Comparison of ENCODE assay signal across 8 cellular contexts in the genomic region with DNA sequence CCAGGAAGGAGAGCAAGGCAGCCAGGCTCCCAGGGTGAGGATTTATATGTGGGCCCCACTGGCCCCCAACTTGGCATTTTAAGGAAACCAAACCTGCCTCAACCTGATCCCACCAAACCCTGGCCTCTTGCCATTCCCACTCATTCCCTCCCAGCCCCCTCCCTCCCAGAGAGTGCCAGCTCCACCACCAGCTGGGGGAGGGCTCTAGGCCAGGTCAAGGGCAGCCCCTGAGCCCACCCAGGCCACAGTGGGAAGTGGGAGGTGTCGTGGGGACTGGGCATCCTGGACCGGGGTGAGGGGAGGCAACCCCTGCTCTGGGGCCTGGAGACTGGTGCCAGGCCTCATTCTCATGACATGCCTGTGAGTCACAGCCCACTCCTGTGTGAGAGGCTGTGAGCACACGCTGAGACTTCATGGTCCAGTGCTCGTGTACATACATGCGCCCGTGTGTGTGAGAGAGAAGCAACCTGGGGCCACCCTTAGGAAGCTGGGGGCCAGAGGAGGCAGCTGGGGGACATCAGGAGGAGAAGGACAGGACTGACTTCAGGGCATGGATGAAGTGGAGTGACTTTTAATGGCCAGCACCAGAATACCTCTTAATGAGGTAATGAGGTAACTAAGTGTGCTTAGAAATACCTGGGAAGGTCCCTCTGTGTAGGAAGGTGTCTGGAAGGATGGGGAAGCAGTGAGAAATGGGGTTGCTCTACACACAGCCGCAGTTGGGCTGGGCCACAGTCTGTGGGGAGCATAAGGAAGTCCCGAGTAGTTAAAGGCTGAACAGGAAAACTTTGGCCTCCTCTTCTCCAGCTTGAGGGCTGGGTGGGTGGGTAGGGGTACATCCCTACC. TPM values are rescaled to one million over a fixed set of nuclear protein-coding genes. Genes with fewer than 3 reads are reported as not detected.
DNase-seq lines count a peak whose midpoint lies in the region; ATAC-seq, FAIRE-seq and TF ChIP-seq lines count a peak whose summit lies in the region.

A gene (minus strand): TSS at position 316 of the 846 bp plus-strand sequence. CDS start 1,967 bp downstream, outside the sequence.

- no peak for TF ChIP-seq RAD21 in K562 (CRISPR knock-in tag; conservative IDR thresholded peaks at IDR 0.05 in 1 of 2, IDR thresholded peaks at IDR 0.05 in 1 of 2)

- H2AFZ ChIP-seq in K562 (ENCODE audit: low read depth, low read length) = peak within 1 kb of the TSS; percentile 91

- no peaks in the 10 kb centered on the region for H4K20me1 ChIP-seq in K562 (replicated peaks; ENCODE audit: control insufficient read depth, insufficient read depth, low read length)

- peak within 1 kb of the TSS; percentile 95 for H3K27ac ChIP-seq in K562 (ENCODE audit: extremely low read depth, low read depth, low read length)

- H3K4me3 ChIP-seq in K562 = no peak within 1 kb of the TSS

- no peaks in the 10 kb centered on the region for H3K9me3 ChIP-seq in K562 (replicated peaks; ENCODE audit: control insufficient read depth, insufficient read depth, low read depth, low read length)

- no TSS peak for BruUV-seq in K562 (replicated peaks; lab: Mats Ljungman, UMichigan)

- intact Hi-C loops in K562 (cut with micrococcal nuclease) = loop anchor here (5.0 kb wide), 1 partner anchor 182 kb away; no protein-coding TSS in a partner anchor

- peak within 1 kb of the TSS; percentile 62 for H3K4me2 ChIP-seq in K562 (ENCODE audit: insufficient read depth, low read length)

- ATAC-seq in K562 = peak; percentile 31

- no peaks in the 10 kb centered on the region for H3K79me2 ChIP-seq in K562 (ENCODE audit: control insufficient read depth, insufficient read depth, low read length)

- H3K36me3 ChIP-seq in K562 (ENCODE audit: control insufficient read depth, insufficient read depth, low read length) = no peaks in the 10 kb centered on the region

- in situ Hi-C loops in K562 (cut with MboI) = loop anchor here (5.0 to 10.0 kb wide), 2 partner anchors 33 to 51 kb away; no protein-coding TSS in a partner anchor

- peak; percentile 42 for FAIRE-seq in K562 (lab: Jason Lieb, UNC)

- WGBS in K562 (ENCODE audit: insufficient coverage, low coverage, missing lambda C conversion rate) = 57% methylated on average over 8 of the region's 8 CpGs

- H3K4me1 ChIP-seq in K562 (replicated peaks in 1 of 2; ENCODE audit: control insufficient read depth in 2 of 2, insufficient read depth in 2 of 2, low read length in 2 of 2) = peaks cover 35 to 38% of the 10 kb centered on the region in 2 experiments

- peak within 1 kb of the TSS; percentile 60 to 89; a peak in 3 of 4 replicates for H3K9ac ChIP-seq in K562 (ENCODE audit: insufficient read depth in 1 of 2, low read depth in 2 of 2, low read length in 2 of 2)

- TF ChIP-seq CTCF in K562 (IDR thresholded peaks at IDR 0.05 in 2 of 3, conservative IDR thresholded peaks at IDR 0.05 in 1 of 3; ENCODE audit: insufficient read depth in 2 of 3, low read depth in 1 of 3, low read length in 3 of 3) = no peak

- POLR2A ChIA-PET in K562 (lab: Yijun Ruan, JAX) = interaction anchor here (1.0 to 1.2 kb wide), 3 partner anchors 37 to 63 kb away, joined by 3 to 4 read pairs (median 3); a partner anchor contains a TSS

- no peak for TF ChIP-seq POLR2A in K562 (conservative IDR thresholded peaks at IDR 0.05)

- CTCF ChIA-PET in K562 (lab: Yijun Ruan, JAX; ENCODE audit: low intra/inter-chr PET ratio) = interaction anchor here (5.0 kb wide), 1 partner anchor 55 kb away, joined by 58 read pairs; no protein-coding TSS in a partner anchor

- H3K27me3 ChIP-seq in K562 (ENCODE audit: control insufficient read depth in 2 of 2, insufficient read depth in 2 of 2, low read length in 2 of 2) = no peaks in the 10 kb centered on the region

- H3K9me1 ChIP-seq in K562 (ENCODE audit: control insufficient read depth, insufficient read depth, low read length) = peaks cover 9% of the 10 kb centered on the region

- DNase-seq in GDM1 (lab: John Stamatoyannopoulos, UW) = peak; percentile 60
- peak; percentile 89 for DNase-seq in HS-5 (ENCODE audit: low read depth)
- DNase-seq in SW 1271 (lab: John Stamatoyannopoulos, UW) = peak; percentile 17 to 43
- peak in 1 of 4 experiments; percentile 35 for DNase-seq in K562 (ENCODE audit: extremely low read depth in 1 of 4, low spot score in 3 of 4)
- DNase-seq in kidney glomerular epithelial cell (lab: John Stamatoyannopoulos, UW) = peak; percentile 92
- peak; percentile 61 to 66 for DNase-seq in stimulated activated CD4-positive, alpha-beta T cell treated with anti-CD3 and anti-CD28 coated beads, Interleukin-2, amount 100 ng/mL, for 24 hours
- DNase-seq in NCI-H2227 (lab: John Stamatoyannopoulos, UW; ENCODE audit: unreplicated experiment) = no peak
- DNase-seq in effector CD4-positive, alpha-beta T cell = no peak

- TF ChIP-seq EP300 in K562 (IDR thresholded peaks at IDR 0.05; ENCODE audit: low read length) = no peak

TF ChIP-seq in K562, 482 proteins besides CTCF, POLR2A, EP300 and RAD21 (continues in another document):
- TF ChIP-seq SAFB (IDR thresholded peaks at IDR 0.05; ENCODE audit: borderline replicate concordance, low read depth, low read length) (no peak), NFRKB (IDR thresholded peaks at IDR 0.05; ENCODE audit: low read depth) (peak; percentile 33), MYNN (IDR thresholded peaks at IDR 0.05) (no peak), MYNN (CRISPR knock-in tag; IDR thresholded peaks at IDR 0.05) (no peak), SMAD3 (CRISPR knock-in tag; conservative IDR thresholded peaks at IDR 0.05) (0 out of 2 replicates have a peak, but pooled peaks have one; percentile 44), ATF7 (IDR thresholded peaks at IDR 0.05) (no peak), DMBX1 (CRISPR knock-in tag; IDR thresholded peaks at IDR 0.05; ENCODE audit: borderline replicate concordance) (peak; percentile 19; the same call in 1 of the 2 replicates), NFXL1 (CRISPR knock-in tag; IDR thresholded peaks at IDR 0.05) (0 out of 2 replicates have a peak, but pooled peaks have one; percentile 51), PTTG1 (tag; IDR thresholded peaks at IDR 0.05; ENCODE audit: low read depth) (0 out of 2 replicates have a peak, but pooled peaks have one; percentile 25), HCFC1 (IDR thresholded peaks at IDR 0.05; ENCODE audit: low read depth, low read length) (no peak)
- TF ChIP-seq, protein P1, sequence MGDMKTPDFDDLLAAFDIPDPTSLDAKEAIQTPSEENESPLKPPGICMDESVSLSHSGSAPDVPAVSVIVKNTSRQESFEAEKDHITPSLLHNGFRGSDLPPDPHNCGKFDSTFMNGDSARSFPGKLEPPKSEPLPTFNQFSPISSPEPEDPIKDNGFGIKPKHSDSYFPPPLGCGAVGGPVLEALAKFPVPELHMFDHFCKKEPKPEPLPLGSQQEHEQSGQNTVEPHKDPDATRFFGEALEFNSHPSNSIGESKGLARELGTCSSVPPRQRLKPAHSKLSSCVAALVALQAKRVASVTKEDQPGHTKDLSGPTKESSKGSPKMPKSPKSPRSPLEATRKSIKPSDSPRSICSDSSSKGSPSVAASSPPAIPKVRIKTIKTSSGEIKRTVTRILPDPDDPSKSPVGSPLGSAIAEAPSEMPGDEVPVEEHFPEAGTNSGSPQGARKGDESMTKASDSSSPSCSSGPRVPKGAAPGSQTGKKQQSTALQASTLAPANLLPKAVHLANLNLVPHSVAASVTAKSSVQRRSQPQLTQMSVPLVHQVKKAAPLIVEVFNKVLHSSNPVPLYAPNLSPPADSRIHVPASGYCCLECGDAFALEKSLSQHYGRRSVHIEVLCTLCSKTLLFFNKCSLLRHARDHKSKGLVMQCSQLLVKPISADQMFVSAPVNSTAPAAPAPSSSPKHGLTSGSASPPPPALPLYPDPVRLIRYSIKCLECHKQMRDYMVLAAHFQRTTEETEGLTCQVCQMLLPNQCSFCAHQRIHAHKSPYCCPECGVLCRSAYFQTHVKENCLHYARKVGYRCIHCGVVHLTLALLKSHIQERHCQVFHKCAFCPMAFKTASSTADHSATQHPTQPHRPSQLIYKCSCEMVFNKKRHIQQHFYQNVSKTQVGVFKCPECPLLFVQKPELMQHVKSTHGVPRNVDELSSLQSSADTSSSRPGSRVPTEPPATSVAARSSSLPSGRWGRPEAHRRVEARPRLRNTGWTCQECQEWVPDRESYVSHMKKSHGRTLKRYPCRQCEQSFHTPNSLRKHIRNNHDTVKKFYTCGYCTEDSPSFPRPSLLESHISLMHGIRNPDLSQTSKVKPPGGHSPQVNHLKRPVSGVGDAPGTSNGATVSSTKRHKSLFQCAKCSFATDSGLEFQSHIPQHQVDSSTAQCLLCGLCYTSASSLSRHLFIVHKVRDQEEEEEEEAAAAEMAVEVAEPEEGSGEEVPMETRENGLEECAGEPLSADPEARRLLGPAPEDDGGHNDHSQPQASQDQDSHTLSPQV (IDR thresholded peaks at IDR 0.05) = peak; percentile 75

RNA-seq across cellular contexts. Expression of the gene that starts here (rescaled TPM):
- not detected in 2 replicates for total RNA-seq in K562 (2011; cell fraction: chromatin; rRNA removed; ENCODE audit: low replicate concordance)
- not detected in 2 replicates for total RNA-seq in K562 (2011; cell fraction: nucleolus; rRNA removed)
- not detected in 2 replicates for total RNA-seq in K562 (2011; cell fraction: nucleoplasm; rRNA removed)
- total RNA-seq in K562 (2014; rRNA removed) (not detected in 2 replicates), K562 (2014; rRNA removed; fragmentation: Illumina TruSeq; extraction: Trizol) (not detected in 2 replicates), K562 (2015; rRNA removed; fragmentation: Illumina TruSeq; extraction: Trizol) (0.49 TPM in 1 of 2 replicates, not detected in the other), K562 (2021) (0.40 and 1.3 TPM in 2 replicates)
- polyA plus RNA-seq in K562 (2011; rRNA removed) (0.65 TPM in 1 of 2 replicates, not detected in the other), K562 (2014; fragmentation: Illumina TruSeq; extraction: Trizol) (0.86 TPM in 1 of 2 replicates, not detected in the other), K562 (2014; fragmentation: Nextera tagmentation; extraction: Ambion mirVana) (under 1 TPM; 0.28 to 0.46 TPM), K562 (2014; rRNA removed) (0.38 and 0.44 TPM in 2 replicates)
- polyA plus RNA-seq in K562 (2011; cell fraction: cytosol; rRNA removed) = 0.34 TPM in 1 of 2 replicates, not detected in the other
- 0.28 TPM in 1 of 2 replicates, not detected in the other for polyA plus RNA-seq in K562 (2011; cell fraction: nucleus; rRNA removed)
- polyA plus RNA-seq in K562 (2012) = 0.22 and 0.23 TPM in 2 replicates
- not detected in 2 replicates for polyA minus RNA-seq in K562 (2011; rRNA and poly(A)+ RNA removed)
- polyA minus RNA-seq in K562 (2011; cell fraction: cytosol; rRNA and poly(A)+ RNA removed) = not detected in 2 replicates
- not detected in 2 replicates for polyA minus RNA-seq in K562 (2011; cell fraction: nucleus; rRNA and poly(A)+ RNA removed)

Comparison
In these comparisons a context has a peak if more than half of its experiments do, and no peak if none do; other contexts are left out.
1. DNase-seq: peak in GDM1 (single experiment), HS-5 (single experiment), SW 1271 (2 of 2), kidney glomerular epithelial cell (single experiment) and stimulated activated CD4-positive, alpha-beta T cell treated with anti-CD3 and anti-CD28 coated beads, Interleukin-2, amount 100 ng/mL, for 24 hours (2 of 2); none in NCI-H2227 (single experiment) and effector CD4-positive, alpha-beta T cell (single experiment).